Comparison of ENCODE assay signal across 20 cellular contexts in the genomic region with DNA sequence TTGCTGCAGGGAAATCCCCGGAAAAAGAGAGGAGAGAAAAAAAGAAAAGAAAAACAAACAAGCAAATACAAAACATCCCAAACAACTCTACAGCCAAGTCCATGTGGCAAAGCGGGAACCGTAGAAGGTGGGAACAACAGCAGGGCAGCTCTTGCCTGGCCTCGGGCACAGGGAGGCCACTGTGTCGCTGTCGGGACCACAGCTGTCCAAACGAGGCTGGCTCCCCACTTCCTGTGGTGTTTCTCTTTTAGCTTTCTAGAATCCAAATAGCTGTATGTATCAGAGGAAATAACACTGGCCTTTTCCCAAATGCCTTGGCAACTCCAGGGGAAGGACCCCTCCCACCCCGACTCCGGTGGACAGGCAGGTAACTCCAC. TPM values are rescaled to one million over a fixed set of nuclear protein-coding genes. Genes with fewer than 3 reads are reported as not detected.
DNase-seq lines count a peak whose midpoint lies in the region; ATAC-seq and TF ChIP-seq lines count a peak whose summit lies in the region.
"Had no signal": no experiment of that assay in that cellular context is flagged by ENCODE, and none has a peak within 500 bp of the region (broad histone marks: within the 10 kb centered on the region; RNA-seq: fewer than 3 reads in every experiment).

No MANE protein-coding gene starts in this region.

- peak overlapping the region; percentile 26 for H4K91ac ChIP-seq in trophoblast cell (ENCODE audit: low read depth, low read length)

- WGBS in hepatocyte (ENCODE audit: low lambda C conversion rate, missing lambda C conversion rate): 75% methylated on average over 9 of the region's 9 CpGs
- WGBS in trophoblast cell (ENCODE audit: extremely low coverage, insufficient coverage, insufficient read length): no CpG with 5 or more reads among the region's 9 CpGs
- WGBS in upper lobe of left lung, 2 donors: 28 to 53% methylated on average over 9 of the region's 9 CpGs

- H3K36me3 ChIP-seq in breast epithelium (no peaks in the 10 kb centered on the region), hepatocyte (replicated peaks; ENCODE audit: insufficient read depth, low read depth) (no peaks in the 10 kb centered on the region), trophoblast cell (ENCODE audit: control insufficient read depth in 1 of 2, insufficient read depth in 2 of 2, low read length in 2 of 2) (no peaks in the 10 kb centered on the region), upper lobe of left lung (no peaks in the 10 kb centered on the region)
- H3K36me3 ChIP-seq: pancreas, WERI-Rb-1 had no signal

- H3K9me3 ChIP-seq in breast epithelium (no peaks in the 10 kb centered on the region), hepatocyte (ENCODE audit: low read depth) (no peaks in the 10 kb centered on the region), trophoblast cell (ENCODE audit: insufficient read depth, low read depth, low read length) (no peaks in the 10 kb centered on the region), upper lobe of left lung (no peaks in the 10 kb centered on the region)
- H3K9me3 ChIP-seq: pancreas had no signal

- H3K27me3 ChIP-seq in breast epithelium (no peaks in the 10 kb centered on the region), hepatocyte (no peaks in the 10 kb centered on the region), trophoblast cell (ENCODE audit: insufficient read depth, low read length) (no peaks in the 10 kb centered on the region), upper lobe of left lung (no peaks in the 10 kb centered on the region)
- H3K27me3 ChIP-seq: pancreas had no signal

- no peak for TF ChIP-seq EP300 in upper lobe of left lung (IDR thresholded peaks at IDR 0.05)

- no peak overlapping the region for H3K4ac ChIP-seq in trophoblast cell (ENCODE audit: low read depth, low read length)

- no peak overlapping the region for H2BK5ac ChIP-seq in trophoblast cell (ENCODE audit: low read depth, low read length, poor library complexity)

- BruUV-seq in MCF 10A (replicated peaks; lab: Mats Ljungman, UMichigan): no TSS peak

- DNase-seq in breast epithelium (ENCODE audit: low spot score in 2 of 2) (no peak), MCF 10A (ENCODE audit: unreplicated experiment) (no peak), hepatocyte (ENCODE audit: low spot score) (no peak), trophoblast cell (no peak), upper lobe of left lung (peak in 1 of 2 donors; percentile 22), NCI-H2227 (lab: John Stamatoyannopoulos, UW; ENCODE audit: unreplicated experiment) (no peak), NCI-H446 treated with DMSO at 0.1 percent for 48 hours (lab: John Stamatoyannopoulos, UW) (no peak), HuH-7 (ENCODE audit: low spot score) (no peak)
- DNase-seq: DMS79; effector CD8-positive, alpha-beta T cell; Karpas-422; NCI-H1417; NK-92 treated with Interleukin-12 subunit alpha and Interleukin-12 subunit beta, amount 100 ng/mL, for 24 hours; pancreas; T-helper 1 cell; WERI-Rb-1 had no signal

- no peaks in the 10 kb centered on the region for H3K27me3 Mint-ChIP-seq in MCF 10A (ENCODE audit: insufficient read depth, unreplicated experiment)

- no peaks in the 10 kb centered on the region for H3K36me3 Mint-ChIP-seq in MCF 10A (ENCODE audit: insufficient read depth, unreplicated experiment)

- no peaks in the 10 kb centered on the region for H3K9me3 Mint-ChIP-seq in MCF 10A (ENCODE audit: unreplicated experiment)

- peaks cover 18% of the 10 kb centered on the region for H3K4me1 Mint-ChIP-seq in MCF 10A (ENCODE audit: insufficient read depth, unreplicated experiment)

- H2AK5ac ChIP-seq in trophoblast cell (ENCODE audit: low read length): no peak overlapping the region

- H3K4me3 ChIP-seq in breast epithelium (peak overlapping the region in 1 of 3 donors; percentile 37), hepatocyte (no peak overlapping the region), trophoblast cell (ENCODE audit: low read depth, low read length) (no peak overlapping the region), upper lobe of left lung (no peak overlapping the region)
- H3K4me3 ChIP-seq: GM23338, pancreas had no signal

- H3K4me1 ChIP-seq in breast epithelium: peaks cover 7 to 23% of the 10 kb centered on the region in 2 donors
- H3K4me1 ChIP-seq in hepatocyte (ENCODE audit: insufficient read depth): peaks cover 25% of the 10 kb centered on the region
- H3K4me1 ChIP-seq in trophoblast cell (ENCODE audit: control insufficient read depth in 1 of 2, insufficient read depth in 2 of 2, low read length in 2 of 2): peaks cover 6 to 22% of the 10 kb centered on the region in 2 experiments
- peaks cover 18 to 44% (median 39%) of the 10 kb centered on the region in 4 donors for H3K4me1 ChIP-seq in upper lobe of left lung

- H3K27ac Mint-ChIP-seq in MCF 10A (ENCODE audit: low read depth, unreplicated experiment): no peak overlapping the region
- H3K27ac Mint-ChIP-seq: GM23338 had no signal

- TF ChIP-seq CTCF in breast epithelium (IDR thresholded peaks at IDR 0.05): no peak
- no peak for TF ChIP-seq CTCF in MCF 10A (IDR thresholded peaks at IDR 0.05; ENCODE audit: unreplicated experiment)
- no peak for TF ChIP-seq CTCF in hepatocyte (IDR thresholded peaks at IDR 0.05; ENCODE audit: poor library complexity)
- TF ChIP-seq CTCF in upper lobe of left lung (IDR thresholded peaks at IDR 0.05): no peak

- H4K8ac ChIP-seq in trophoblast cell (ENCODE audit: low read depth, low read length): no peak overlapping the region

- peaks cover 3% of the 10 kb centered on the region for H3K79me2 ChIP-seq in hepatocyte
- H3K79me2 ChIP-seq in trophoblast cell (ENCODE audit: control insufficient read depth, insufficient read depth, low read length, poor library complexity): peaks cover 3% of the 10 kb centered on the region

- H3K14ac ChIP-seq in trophoblast cell (ENCODE audit: low read length): no peak overlapping the region

- H2BK12ac ChIP-seq in trophoblast cell (ENCODE audit: low read length): peak overlapping the region; percentile 38

- no peaks in the 10 kb centered on the region for H4K20me1 ChIP-seq in hepatocyte (ENCODE audit: insufficient read depth, poor library complexity, severe bottlenecking)

- H3K18ac ChIP-seq in trophoblast cell (ENCODE audit: low read length): peak overlapping the region; percentile 42

- H2BK120ac ChIP-seq in trophoblast cell (ENCODE audit: insufficient read depth, low read length, poor library complexity): no peak overlapping the region

- no peaks in the 10 kb centered on the region for H3K9me2 ChIP-seq in hepatocyte (replicated peaks; ENCODE audit: insufficient read depth)

- H4K12ac ChIP-seq in trophoblast cell (ENCODE audit: low read depth, low read length): no peak overlapping the region

- no peak for ATAC-seq in upper lobe of left lung (ENCODE audit: low FRiP score in 2 of 2)
- ATAC-seq: GM23338 had no signal

- CTCF ChIA-PET in MCF 10A (lab: Yijun Ruan, JAX): interaction anchor here (0.8 to 1.1 kb wide), 3 partner anchors 32 to 210 kb away, joined by 3 read pairs; a partner anchor contains a TSS

- no peak overlapping the region for H3K4me3 Mint-ChIP-seq in MCF 10A (ENCODE audit: unreplicated experiment)
- H3K4me3 Mint-ChIP-seq: GM23338 had no signal

- POLR2A ChIA-PET in MCF 10A (lab: Yijun Ruan, JAX): interaction anchor here (0.7 kb wide), 1 partner anchor 17 kb away, joined by 3 read pairs; no protein-coding TSS in a partner anchor

- peaks cover 4% of the 10 kb centered on the region for H3K79me1 ChIP-seq in trophoblast cell (ENCODE audit: low read length)

- H2AFZ ChIP-seq in hepatocyte (no peak overlapping the region), trophoblast cell (ENCODE audit: insufficient read depth, low read length, poor library complexity) (no peak overlapping the region)
- H2AFZ ChIP-seq: GM23338 had no signal

- H3K23ac ChIP-seq in trophoblast cell (ENCODE audit: low read length): no peak overlapping the region

- H3K27ac ChIP-seq in breast epithelium: peak overlapping the region; percentile 71 to 89
- peak overlapping the region; percentile 62 for H3K27ac ChIP-seq in hepatocyte
- no peak overlapping the region for H3K27ac ChIP-seq in trophoblast cell (ENCODE audit: low read depth, low read length)
- peak overlapping the region; percentile 31 to 71 (median 49) for H3K27ac ChIP-seq in upper lobe of left lung
- H3K27ac ChIP-seq: 22Rv1, pancreas, WERI-Rb-1 had no signal

- H3K4me2 ChIP-seq in hepatocyte: no peak overlapping the region
- H3K4me2 ChIP-seq in trophoblast cell (ENCODE audit: low read length): no peak overlapping the region
- H3K4me2 ChIP-seq: GM23338 had no signal

- TF ChIP-seq POLR2A in breast epithelium (IDR thresholded peaks at IDR 0.05) (no peak), upper lobe of left lung (IDR thresholded peaks at IDR 0.05) (no peak)

- no peak overlapping the region for H3K9ac ChIP-seq in trophoblast cell (ENCODE audit: low read length)

- intact Hi-C loops in breast epithelium (cut with DNase I; ENCODE audit: low total_unique reads): loop anchor here (10.0 kb wide), 1 partner anchor 206 kb away; no protein-coding TSS in a partner anchor
- intact Hi-C loops in MCF 10A (cut with micrococcal nuclease): no loop called here

RNA-seq across cellular contexts. Expression of a gene that starts 41.6 kb away (rescaled TPM):
- total RNA-seq in breast epithelium: under 1 TPM in 2 of 3 donors, not detected in 1; 0.73 to 0.98 TPM
- not detected in 2 replicates for total RNA-seq in MCF 10A (2022)
- total RNA-seq in hepatocyte: 1.1 TPM in 1 of 2 replicates, not detected in the other
- not detected in 2 replicates for polyA plus RNA-seq in hepatocyte
- polyA plus RNA-seq in trophoblast cell (2013): 0.30 and 0.43 TPM in 2 replicates
- total RNA-seq in upper lobe of left lung: under 1 TPM in 2 of 6 donors, not detected in 4; 0.34 to 0.40 TPM
- total RNA-seq: activated CD8-positive, alpha-beta memory T cell treated with anti-CD3 and anti-CD28 coated beads for 36 hours; lung microvascular endothelial cell had no signal
- polyA plus RNA-seq: GM23338 had no signal
